Comparison of ENCODE assay signal across 9 cellular contexts in genomic region chr2:134491796-134492441, GRCh38.
DNase-seq lines count a peak whose midpoint lies in the region; TF ChIP-seq lines count a peak whose summit lies in the region.
"Had no signal": no experiment of that assay in that cellular context is flagged by ENCODE, and none has a peak within 500 bp of the region (broad histone marks: within the 10 kb centered on the region; RNA-seq: fewer than 3 reads in every experiment).

No MANE protein-coding gene starts in this region.

- intact Hi-C loops in posterior cingulate gyrus (cut with DNase I), result no loop called here
- intact Hi-C loops in spleen (cut with DNase I; ENCODE audit: low total_unique reads), result no loop called here

- CTCF ChIA-PET in HEK293T (lab: Yijun Ruan, JAX), result interaction anchor here (0.6 kb wide), 1 partner anchor 214 kb away, joined by 4 read pairs; no protein-coding TSS in a partner anchor

- no peak overlapping the region for H3K27ac ChIP-seq in SJCRH30
- no peak overlapping the region for H3K27ac ChIP-seq in spleen

- H3K4me1 ChIP-seq in SJCRH30 (no peaks in the 10 kb centered on the region), spleen (no peaks in the 10 kb centered on the region)

- TF ChIP-seq POLR2A in spleen (IDR thresholded peaks at IDR 0.05), result no peak

- H3K9me3 ChIP-seq in SJCRH30 (replicated peaks), result no peaks in the 10 kb centered on the region
- no peaks in the 10 kb centered on the region for H3K9me3 ChIP-seq in spleen

- H3K27me3 ChIP-seq in SJCRH30, result peaks cover 12% of the 10 kb centered on the region
- H3K27me3 ChIP-seq in H7 (ENCODE audit: control insufficient read depth, insufficient read depth, low read length), result no peaks in the 10 kb centered on the region
- no peaks in the 10 kb centered on the region for H3K27me3 ChIP-seq in spleen (replicated peaks in 1 of 7)

- WGBS in spleen, 5 donors, result 58 to 71% (median 70%) methylated on average over 9 of the region's 9 CpGs

- POLR2A ChIA-PET in HEK293T (lab: Yijun Ruan, JAX), result no interaction called here

- DNase-seq in DMS53 treated with DMSO at 0.1 percent for 48 hours (lab: John Stamatoyannopoulos, UW; ENCODE audit: unreplicated experiment) (peak; percentile 77), NCI-H1694 treated with DMSO at 0.1 percent for 48 hours (lab: John Stamatoyannopoulos, UW) (peak; percentile 76), SJCRH30 (peak; percentile 22 to 42), left kidney (ENCODE audit: low read depth, low spot score) (peak; percentile 29), H7 (no peak), posterior cingulate gyrus (no peak), HEK293T (ENCODE audit: extremely low spot score) (no peak), spleen (no peak)
- DNase-seq: activated CD4-positive, alpha-beta T cell treated with anti-CD3 and anti-CD28 coated beads for 4 hours had no signal

- H3K36me3 ChIP-seq in SJCRH30, result no peaks in the 10 kb centered on the region
- H3K36me3 ChIP-seq in H7 (replicated peaks; ENCODE audit: control insufficient read depth, insufficient read depth, low read length), result no peaks in the 10 kb centered on the region
- H3K36me3 ChIP-seq in spleen, result no peaks in the 10 kb centered on the region

- no peak overlapping the region for H3K4me3 ChIP-seq in SJCRH30
- no peak overlapping the region for H3K4me3 ChIP-seq in H7 (ENCODE audit: insufficient read depth, low read depth, low read length)
- no peak overlapping the region for H3K4me3 ChIP-seq in spleen

- no peak for TF ChIP-seq CTCF in spleen (IDR thresholded peaks at IDR 0.05 in 8 of 11, conservative IDR thresholded peaks at IDR 0.05 in 3 of 11)

TF ChIP-seq in HEK293T, 16 proteins besides CTCF, POLR2A, EP300 and RAD21:
- no peak for TF ChIP-seq BHLHE40 (IDR thresholded peaks at IDR 0.05; ENCODE audit: borderline replicate concordance)
- no peak for TF ChIP-seq L3MBTL2 (conservative IDR thresholded peaks at IDR 0.05)
- TF ChIP-seq ARNT (IDR thresholded peaks at IDR 0.05), result no peak
- no peak for TF ChIP-seq TARDBP (IDR thresholded peaks at IDR 0.05)
- no peak for TF ChIP-seq HDGF (IDR thresholded peaks at IDR 0.05; ENCODE audit: borderline replicate concordance)
- TF ChIP-seq PKNOX1 (IDR thresholded peaks at IDR 0.05), result no peak
- no peak for TF ChIP-seq ELF4 (IDR thresholded peaks at IDR 0.05)
- no peak for TF ChIP-seq CTBP1 (IDR thresholded peaks at IDR 0.05; ENCODE audit: borderline replicate concordance)
- TF ChIP-seq FOXK2 (IDR thresholded peaks at IDR 0.05), result no peak
- no peak for TF ChIP-seq LEF1 (IDR thresholded peaks at IDR 0.05; ENCODE audit: borderline replicate concordance)
- TF ChIP-seq ZNF384 (IDR thresholded peaks at IDR 0.05), result no peak
- no peak for TF ChIP-seq SP1 (IDR thresholded peaks at IDR 0.05)
- TF ChIP-seq FOXM1 (IDR thresholded peaks at IDR 0.05; ENCODE audit: borderline replicate concordance), result no peak
- no peak for TF ChIP-seq FOXA1 (IDR thresholded peaks at IDR 0.05)
- no peak for TF ChIP-seq NFRKB (IDR thresholded peaks at IDR 0.05)
- TF ChIP-seq SUZ12 (IDR thresholded peaks at IDR 0.05), result no peak
TF ChIP-seq in HEK293T: peak in this region for 0.

Comparison
In these comparisons a context has a peak if more than half of its experiments do, and no peak if none do; other contexts are left out.
1. DNase-seq: peak in DMS53 treated with DMSO at 0.1 percent for 48 hours (single experiment), NCI-H1694 treated with DMSO at 0.1 percent for 48 hours (single experiment), SJCRH30 (2 of 2) and left kidney (single experiment); none in H7 (single experiment), posterior cingulate gyrus (0 of 10), HEK293T (single experiment) and spleen (single experiment).